In the genomic region with DNA sequence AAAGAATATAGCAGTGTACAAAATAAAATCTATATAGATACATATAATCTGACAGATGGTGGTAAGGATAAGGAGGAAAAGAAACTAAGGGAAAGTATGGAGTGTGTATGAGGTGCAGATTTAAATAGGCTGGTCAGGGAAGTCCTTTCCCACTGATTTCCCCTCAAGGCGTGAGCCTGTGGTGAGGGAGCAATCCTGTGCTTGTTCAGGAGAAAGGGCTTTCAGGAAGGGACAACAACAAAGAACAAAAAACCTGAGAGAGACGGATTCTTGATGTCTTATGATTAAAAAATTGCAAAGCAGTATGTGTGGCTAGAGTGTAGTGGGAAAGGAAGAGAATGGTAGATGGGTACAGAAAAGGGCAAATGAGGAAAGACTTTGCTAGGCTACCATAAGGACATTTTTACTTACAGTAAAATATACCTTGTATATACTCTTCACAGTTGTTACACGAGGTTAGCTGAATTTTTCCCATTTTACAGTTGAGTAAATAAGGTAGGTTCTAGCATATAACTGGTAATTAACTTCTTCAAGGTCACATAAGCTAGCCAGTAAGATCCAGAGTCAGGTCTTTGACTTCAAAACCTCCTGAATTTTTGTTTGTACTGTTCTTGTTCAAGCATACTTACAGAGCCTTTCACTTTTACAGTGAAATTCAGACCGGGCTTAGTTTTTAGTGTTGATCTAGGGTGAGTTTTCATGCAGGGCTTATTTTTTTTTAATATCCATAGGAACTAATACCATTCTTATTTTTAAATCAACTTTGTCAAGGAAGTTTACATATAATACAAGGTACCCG, we compare ENCODE assay signal across 1 cellular context.
TF ChIP-seq lines count a peak whose summit lies in the region.

No MANE protein-coding gene starts in this region.

TF ChIP-seq in HepG2, 621 proteins besides CTCF, POLR2A, EP300 and RAD21:
- no peak for TF ChIP-seq ZNF572 (CRISPR knock-in tag; IDR thresholded peaks at IDR 0.05)
- TF ChIP-seq PHB2 (IDR thresholded peaks at IDR 0.05; ENCODE audit: partially characterized antibody): no peak
- no peak for TF ChIP-seq ZFP36 (IDR thresholded peaks at IDR 0.05; ENCODE audit: borderline replicate concordance, low read depth, low read length, partially characterized antibody)
- 0 out of 2 replicates have a peak, but pooled peaks have one; percentile 6 for TF ChIP-seq ZNF629 (CRISPR knock-in tag; conservative IDR thresholded peaks at IDR 0.05)
- no peak for TF ChIP-seq STAG1 (CRISPR knock-in tag; IDR thresholded peaks at IDR 0.05)
